1 cellular context compared by ENCODE assay signal in genomic region chr14:74905595-74906142, GRCh38.
TF ChIP-seq lines count a peak whose summit lies in the region.

No MANE protein-coding gene starts in this region.

TF ChIP-seq in K562, 482 proteins besides CTCF, POLR2A, EP300 and RAD21 (continued from another document and continues in another):
- TF ChIP-seq, protein P1, sequence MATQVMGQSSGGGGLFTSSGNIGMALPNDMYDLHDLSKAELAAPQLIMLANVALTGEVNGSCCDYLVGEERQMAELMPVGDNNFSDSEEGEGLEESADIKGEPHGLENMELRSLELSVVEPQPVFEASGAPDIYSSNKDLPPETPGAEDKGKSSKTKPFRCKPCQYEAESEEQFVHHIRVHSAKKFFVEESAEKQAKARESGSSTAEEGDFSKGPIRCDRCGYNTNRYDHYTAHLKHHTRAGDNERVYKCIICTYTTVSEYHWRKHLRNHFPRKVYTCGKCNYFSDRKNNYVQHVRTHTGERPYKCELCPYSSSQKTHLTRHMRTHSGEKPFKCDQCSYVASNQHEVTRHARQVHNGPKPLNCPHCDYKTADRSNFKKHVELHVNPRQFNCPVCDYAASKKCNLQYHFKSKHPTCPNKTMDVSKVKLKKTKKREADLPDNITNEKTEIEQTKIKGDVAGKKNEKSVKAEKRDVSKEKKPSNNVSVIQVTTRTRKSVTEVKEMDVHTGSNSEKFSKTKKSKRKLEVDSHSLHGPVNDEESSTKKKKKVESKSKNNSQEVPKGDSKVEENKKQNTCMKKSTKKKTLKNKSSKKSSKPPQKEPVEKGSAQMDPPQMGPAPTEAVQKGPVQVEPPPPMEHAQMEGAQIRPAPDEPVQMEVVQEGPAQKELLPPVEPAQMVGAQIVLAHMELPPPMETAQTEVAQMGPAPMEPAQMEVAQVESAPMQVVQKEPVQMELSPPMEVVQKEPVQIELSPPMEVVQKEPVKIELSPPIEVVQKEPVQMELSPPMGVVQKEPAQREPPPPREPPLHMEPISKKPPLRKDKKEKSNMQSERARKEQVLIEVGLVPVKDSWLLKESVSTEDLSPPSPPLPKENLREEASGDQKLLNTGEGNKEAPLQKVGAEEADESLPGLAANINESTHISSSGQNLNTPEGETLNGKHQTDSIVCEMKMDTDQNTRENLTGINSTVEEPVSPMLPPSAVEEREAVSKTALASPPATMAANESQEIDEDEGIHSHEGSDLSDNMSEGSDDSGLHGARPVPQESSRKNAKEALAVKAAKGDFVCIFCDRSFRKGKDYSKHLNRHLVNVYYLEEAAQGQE (CRISPR knock-in tag; IDR thresholded peaks at IDR 0.05; ENCODE audit: low read depth): no peak
- peak; percentile 86 for TF ChIP-seq MYC (IDR thresholded peaks at IDR 0.05; ENCODE audit: low read depth, low read length)
- no peak for TF ChIP-seq MYC (CRISPR knock-in tag; IDR thresholded peaks at IDR 0.05; ENCODE audit: borderline replicate concordance, low read depth)
- no peak for TF ChIP-seq SRSF3 (IDR thresholded peaks at IDR 0.05; ENCODE audit: insufficient read depth, low read length)
- peak; percentile 67 for TF ChIP-seq NFIC (IDR thresholded peaks at IDR 0.05)
- TF ChIP-seq, protein P2, sequence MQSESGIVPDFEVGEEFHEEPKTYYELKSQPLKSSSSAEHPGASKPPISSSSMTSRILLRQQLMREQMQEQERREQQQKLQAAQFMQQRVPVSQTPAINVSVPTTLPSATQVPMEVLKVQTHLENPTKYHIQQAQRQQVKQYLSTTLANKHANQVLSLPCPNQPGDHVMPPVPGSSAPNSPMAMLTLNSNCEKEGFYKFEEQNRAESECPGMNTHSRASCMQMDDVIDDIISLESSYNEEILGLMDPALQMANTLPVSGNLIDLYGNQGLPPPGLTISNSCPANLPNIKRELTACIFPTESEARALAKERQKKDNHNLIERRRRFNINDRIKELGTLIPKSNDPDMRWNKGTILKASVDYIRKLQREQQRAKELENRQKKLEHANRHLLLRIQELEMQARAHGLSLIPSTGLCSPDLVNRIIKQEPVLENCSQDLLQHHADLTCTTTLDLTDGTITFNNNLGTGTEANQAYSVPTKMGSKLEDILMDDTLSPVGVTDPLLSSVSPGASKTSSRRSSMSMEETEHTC (IDR thresholded peaks at IDR 0.05): no peak
- TF ChIP-seq HNRNPK (IDR thresholded peaks at IDR 0.05; ENCODE audit: low read depth, low read length, poor library complexity, severe bottlenecking): no peak
- TF ChIP-seq ZC3H8 (IDR thresholded peaks at IDR 0.05): no peak
- TF ChIP-seq ZNF274 (IDR thresholded peaks at IDR 0.05; ENCODE audit: borderline replicate concordance, low read depth, low read length): no peak
- no peak for TF ChIP-seq SMAD1 (IDR thresholded peaks at IDR 0.05; ENCODE audit: low read depth, low read length, partially characterized antibody)
- TF ChIP-seq ZNF707 (CRISPR knock-in tag; conservative IDR thresholded peaks at IDR 0.05): no peak
- TF ChIP-seq MYNN (IDR thresholded peaks at IDR 0.05): 0 out of 2 replicates have a peak, but pooled peaks have one; percentile 12
- no peak for TF ChIP-seq MYNN (CRISPR knock-in tag; IDR thresholded peaks at IDR 0.05)
- no peak for TF ChIP-seq ZBTB12 (CRISPR knock-in tag; IDR thresholded peaks at IDR 0.05)
- no peak for TF ChIP-seq RNF2 (IDR thresholded peaks at IDR 0.05)
- no peak for TF ChIP-seq PPARD (CRISPR knock-in tag; IDR thresholded peaks at IDR 0.05)
- no peak for TF ChIP-seq ZNF347 (CRISPR knock-in tag; IDR thresholded peaks at IDR 0.05; ENCODE audit: low read depth)
- TF ChIP-seq HNRNPL (IDR thresholded peaks at IDR 0.05; ENCODE audit: low read depth, low read length): no peak
- no peak for TF ChIP-seq ZNF324 (CRISPR knock-in tag; IDR thresholded peaks at IDR 0.05)
- TF ChIP-seq, protein P3, sequence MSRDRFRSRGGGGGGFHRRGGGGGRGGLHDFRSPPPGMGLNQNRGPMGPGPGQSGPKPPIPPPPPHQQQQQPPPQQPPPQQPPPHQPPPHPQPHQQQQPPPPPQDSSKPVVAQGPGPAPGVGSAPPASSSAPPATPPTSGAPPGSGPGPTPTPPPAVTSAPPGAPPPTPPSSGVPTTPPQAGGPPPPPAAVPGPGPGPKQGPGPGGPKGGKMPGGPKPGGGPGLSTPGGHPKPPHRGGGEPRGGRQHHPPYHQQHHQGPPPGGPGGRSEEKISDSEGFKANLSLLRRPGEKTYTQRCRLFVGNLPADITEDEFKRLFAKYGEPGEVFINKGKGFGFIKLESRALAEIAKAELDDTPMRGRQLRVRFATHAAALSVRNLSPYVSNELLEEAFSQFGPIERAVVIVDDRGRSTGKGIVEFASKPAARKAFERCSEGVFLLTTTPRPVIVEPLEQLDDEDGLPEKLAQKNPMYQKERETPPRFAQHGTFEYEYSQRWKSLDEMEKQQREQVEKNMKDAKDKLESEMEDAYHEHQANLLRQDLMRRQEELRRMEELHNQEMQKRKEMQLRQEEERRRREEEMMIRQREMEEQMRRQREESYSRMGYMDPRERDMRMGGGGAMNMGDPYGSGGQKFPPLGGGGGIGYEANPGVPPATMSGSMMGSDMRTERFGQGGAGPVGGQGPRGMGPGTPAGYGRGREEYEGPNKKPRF (IDR thresholded peaks at IDR 0.05; ENCODE audit: low read depth, low read length): no peak
- no peak for TF ChIP-seq HINFP (tag; conservative IDR thresholded peaks at IDR 0.05; ENCODE audit: low read depth)
- TF ChIP-seq POLR2G (IDR thresholded peaks at IDR 0.05; ENCODE audit: low read depth, low read length): 0 out of 2 replicates have a peak, but pooled peaks have one; percentile 46
- TF ChIP-seq NFATC3 (IDR thresholded peaks at IDR 0.05): no peak
- TF ChIP-seq ZKSCAN1 (IDR thresholded peaks at IDR 0.05; ENCODE audit: low read depth, low read length): no peak
- no peak for TF ChIP-seq ESRRA (IDR thresholded peaks at IDR 0.05; ENCODE audit: borderline replicate concordance, low read depth)
- no peak for TF ChIP-seq ZBTB11 (CRISPR knock-in tag; IDR thresholded peaks at IDR 0.05)
- no peak for TF ChIP-seq ZNF140 (CRISPR knock-in tag; IDR thresholded peaks at IDR 0.05)
- no peak for TF ChIP-seq GATA2 (CRISPR knock-in tag; IDR thresholded peaks at IDR 0.05)
- no peak for TF ChIP-seq SMARCE1 (IDR thresholded peaks at IDR 0.05)
- TF ChIP-seq ZNF165 (CRISPR knock-in tag; IDR thresholded peaks at IDR 0.05; ENCODE audit: borderline replicate concordance): no peak
- TF ChIP-seq ARNT (IDR thresholded peaks at IDR 0.05): no peak
- no peak for TF ChIP-seq THRA (IDR thresholded peaks at IDR 0.05)
- TF ChIP-seq, protein P4, sequence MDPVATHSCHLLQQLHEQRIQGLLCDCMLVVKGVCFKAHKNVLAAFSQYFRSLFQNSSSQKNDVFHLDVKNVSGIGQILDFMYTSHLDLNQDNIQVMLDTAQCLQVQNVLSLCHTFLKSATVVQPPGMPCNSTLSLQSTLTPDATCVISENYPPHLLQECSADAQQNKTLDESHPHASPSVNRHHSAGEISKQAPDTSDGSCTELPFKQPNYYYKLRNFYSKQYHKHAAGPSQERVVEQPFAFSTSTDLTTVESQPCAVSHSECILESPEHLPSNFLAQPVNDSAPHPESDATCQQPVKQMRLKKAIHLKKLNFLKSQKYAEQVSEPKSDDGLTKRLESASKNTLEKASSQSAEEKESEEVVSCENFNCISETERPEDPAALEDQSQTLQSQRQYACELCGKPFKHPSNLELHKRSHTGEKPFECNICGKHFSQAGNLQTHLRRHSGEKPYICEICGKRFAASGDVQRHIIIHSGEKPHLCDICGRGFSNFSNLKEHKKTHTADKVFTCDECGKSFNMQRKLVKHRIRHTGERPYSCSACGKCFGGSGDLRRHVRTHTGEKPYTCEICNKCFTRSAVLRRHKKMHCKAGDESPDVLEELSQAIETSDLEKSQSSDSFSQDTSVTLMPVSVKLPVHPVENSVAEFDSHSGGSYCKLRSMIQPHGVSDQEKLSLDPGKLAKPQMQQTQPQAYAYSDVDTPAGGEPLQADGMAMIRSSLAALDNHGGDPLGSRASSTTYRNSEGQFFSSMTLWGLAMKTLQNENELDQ (CRISPR knock-in tag; IDR thresholded peaks at IDR 0.05; ENCODE audit: borderline replicate concordance): no peak
- TF ChIP-seq, protein P5, sequence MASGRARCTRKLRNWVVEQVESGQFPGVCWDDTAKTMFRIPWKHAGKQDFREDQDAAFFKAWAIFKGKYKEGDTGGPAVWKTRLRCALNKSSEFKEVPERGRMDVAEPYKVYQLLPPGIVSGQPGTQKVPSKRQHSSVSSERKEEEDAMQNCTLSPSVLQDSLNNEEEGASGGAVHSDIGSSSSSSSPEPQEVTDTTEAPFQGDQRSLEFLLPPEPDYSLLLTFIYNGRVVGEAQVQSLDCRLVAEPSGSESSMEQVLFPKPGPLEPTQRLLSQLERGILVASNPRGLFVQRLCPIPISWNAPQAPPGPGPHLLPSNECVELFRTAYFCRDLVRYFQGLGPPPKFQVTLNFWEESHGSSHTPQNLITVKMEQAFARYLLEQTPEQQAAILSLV (tag; IDR thresholded peaks at IDR 0.05): no peak
- no peak for TF ChIP-seq ZNF124 (CRISPR knock-in tag; IDR thresholded peaks at IDR 0.05)
- TF ChIP-seq HNRNPLL (IDR thresholded peaks at IDR 0.05; ENCODE audit: low read depth, low read length, poor library complexity, severe bottlenecking): no peak
- peak; percentile 55; the same call in 1 of the 2 replicates for TF ChIP-seq POLR2AphosphoS5 (IDR thresholded peaks at IDR 0.05; ENCODE audit: control insufficient read depth, insufficient read depth, low read depth, low read length)
- no peak for TF ChIP-seq CREB1 (IDR thresholded peaks at IDR 0.05)
- no peak for TF ChIP-seq CREB1 (CRISPR knock-in tag; IDR thresholded peaks at IDR 0.05)
- 0 out of 2 replicates have a peak, but pooled peaks have one; percentile 67 for TF ChIP-seq XRCC5 (IDR thresholded peaks at IDR 0.05; ENCODE audit: low read depth, low read length)
- no peak for TF ChIP-seq SIN3B (IDR thresholded peaks at IDR 0.05; ENCODE audit: low read depth)
- no peak for TF ChIP-seq CBX5 (IDR thresholded peaks at IDR 0.05; ENCODE audit: borderline replicate concordance, low read depth)
- no peak for TF ChIP-seq CAMTA2 (CRISPR knock-in tag; conservative IDR thresholded peaks at IDR 0.05)
- TF ChIP-seq GABPB2 (CRISPR knock-in tag; conservative IDR thresholded peaks at IDR 0.05): no peak
- TF ChIP-seq FOXK2 (conservative IDR thresholded peaks at IDR 0.05 in 1 of 2, IDR thresholded peaks at IDR 0.05 in 1 of 2; ENCODE audit: low read depth in 2 of 2): no peak
- no peak for TF ChIP-seq ZNF174 (CRISPR knock-in tag; IDR thresholded peaks at IDR 0.05)
- no peak for TF ChIP-seq TCFL5 (CRISPR knock-in tag; conservative IDR thresholded peaks at IDR 0.05)
- no peak for TF ChIP-seq RBM22 (IDR thresholded peaks at IDR 0.05; ENCODE audit: low read depth, low read length, poor library complexity, severe bottlenecking)
- peak in 1 of 2 experiments; percentile 59 for TF ChIP-seq E2F6 (IDR thresholded peaks at IDR 0.05; ENCODE audit: borderline replicate concordance in 1 of 2, extremely low read depth in 1 of 2, insufficient read depth in 1 of 2, insufficient read length in 1 of 2, low read depth in 1 of 2, low read length in 1 of 2, poor library complexity in 1 of 2, severe bottlenecking in 1 of 2)
